In the genomic region with DNA sequence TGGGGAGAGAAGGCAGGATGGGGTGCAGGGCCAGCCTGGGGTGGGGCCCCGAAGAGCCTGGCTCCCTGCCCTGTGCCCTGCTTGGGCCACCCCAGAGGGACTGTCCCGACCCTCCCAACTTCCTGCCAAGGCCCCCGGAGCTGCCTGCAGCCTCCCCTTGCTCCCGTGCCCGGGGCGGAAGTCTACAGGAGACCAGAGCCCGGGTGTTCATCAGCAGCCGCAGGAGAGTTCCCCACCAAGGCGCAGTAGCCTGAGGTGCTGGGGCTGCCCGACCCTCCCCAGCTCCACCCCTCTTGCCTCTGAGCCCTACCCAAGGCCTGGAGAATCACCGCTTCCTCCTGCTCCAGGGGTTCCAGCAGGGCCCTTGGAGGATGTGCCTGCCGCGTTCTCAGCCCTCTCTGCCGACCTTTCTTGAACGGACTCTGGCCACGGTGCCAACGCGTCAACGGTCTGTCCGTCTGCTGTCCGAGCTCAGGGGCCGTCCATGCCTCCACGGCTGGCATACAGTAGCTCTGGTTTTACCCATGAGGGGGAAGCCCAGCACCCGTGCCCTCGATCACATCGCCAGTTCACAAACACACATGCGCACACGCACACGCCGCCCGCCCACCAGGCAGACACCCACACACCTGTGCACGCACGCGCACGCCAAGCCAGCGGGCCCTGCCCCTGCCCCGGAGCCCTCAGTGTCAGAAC, we compare ENCODE assay signal across 9 cellular contexts. TPM values are rescaled to one million over a fixed set of nuclear protein-coding genes. Genes with fewer than 3 reads are reported as not detected.
DNase-seq lines count a peak whose midpoint lies in the region; ATAC-seq and TF ChIP-seq lines count a peak whose summit lies in the region.
"Had no signal": no experiment of that assay in that cellular context is flagged by ENCODE, and none has a peak within 500 bp of the region (broad histone marks: within the 10 kb centered on the region; RNA-seq: fewer than 3 reads in every experiment).

No MANE protein-coding gene starts in this region.

- H3K27ac ChIP-seq in dorsolateral prefrontal cortex (peak overlapping the region in 54 of 59 donors; percentile 4 to 85 (median 63)), muscle layer of colon (ENCODE audit: low read depth, low read length) (peak overlapping the region; percentile 40), vagina (peak overlapping the region; percentile 83)
- no peak overlapping the region for H3K27ac ChIP-seq in CD4-positive, alpha-beta memory T cell (ENCODE audit: low read depth, low read length)

- peaks cover 42% of the 10 kb centered on the region for H3K4me1 ChIP-seq in muscle layer of colon (ENCODE audit: insufficient read depth, low read length)
- H3K4me1 ChIP-seq in vagina = peaks cover 99% of the 10 kb centered on the region
- H3K4me1 ChIP-seq in CD4-positive, alpha-beta memory T cell (ENCODE audit: insufficient read depth, low read length) = peaks cover 23% of the 10 kb centered on the region

- peaks cover 0 to 2% (median 0%) of the 10 kb centered on the region in 8 donors for H3K9me3 Mint-ChIP-seq in CD4-positive, alpha-beta memory T cell

- no peaks in the 10 kb centered on the region for H3K27me3 ChIP-seq in dorsolateral prefrontal cortex
- H3K27me3 ChIP-seq in muscle layer of colon (ENCODE audit: control insufficient read depth in 1 of 2, insufficient read depth in 2 of 2, low read length in 2 of 2) = no peaks in the 10 kb centered on the region
- no peaks in the 10 kb centered on the region for H3K27me3 ChIP-seq in vagina
- no peaks in the 10 kb centered on the region for H3K27me3 ChIP-seq in CD4-positive, alpha-beta memory T cell (ENCODE audit: insufficient read depth, low read length)
- H3K27me3 ChIP-seq: ascending aorta had no signal

- peak overlapping the region in 2 of 7 donors; percentile 12 to 21 for H3K27ac Mint-ChIP-seq in CD4-positive, alpha-beta memory T cell

- POLR2A ChIA-PET in CD4-positive, alpha-beta memory T cell (lab: Charles Lee; ENCODE audit: partially characterized antibody) = interaction anchor here (0.9 kb wide), 1 partner anchor 35 kb away, joined by 3 read pairs; no protein-coding TSS in a partner anchor

- no peak for ATAC-seq in GM21717 (IDR thresholded peaks at IDR 0.05; ENCODE audit: unreplicated experiment)
- no peak for ATAC-seq in HG03097 (IDR thresholded peaks at IDR 0.05; ENCODE audit: low FRiP score, unreplicated experiment)

- intact Hi-C loops in dorsolateral prefrontal cortex (cut with DNase I) = no loop called here
- intact Hi-C loops in vagina (cut with DNase I) = loop anchor here (5.0 kb wide), 2 partner anchors 36 to 39 kb away; partner anchors contain the start of genes CTBP1 and SPON2
- intact Hi-C loops in CD4-positive, alpha-beta memory T cell (cut with micrococcal nuclease) = no loop called here

- H3K36me3 ChIP-seq in muscle layer of colon (ENCODE audit: insufficient read depth, low read length) = peaks cover 11% of the 10 kb centered on the region
- peaks cover 0 to 12% of the 10 kb centered on the region in 2 donors for H3K36me3 ChIP-seq in vagina
- H3K36me3 ChIP-seq in CD4-positive, alpha-beta memory T cell (ENCODE audit: insufficient read depth, low read length) = peaks cover 17% of the 10 kb centered on the region

- no peaks in the 10 kb centered on the region for H3K9me3 ChIP-seq in muscle layer of colon (ENCODE audit: low read length)
- no peaks in the 10 kb centered on the region for H3K9me3 ChIP-seq in vagina
- no peaks in the 10 kb centered on the region for H3K9me3 ChIP-seq in CD4-positive, alpha-beta memory T cell (ENCODE audit: control insufficient read depth in 1 of 2, low read length in 2 of 2)
- H3K9me3 ChIP-seq: ascending aorta had no signal

- H3K4me3 Mint-ChIP-seq in CD4-positive, alpha-beta memory T cell = peak overlapping the region in 1 of 8 donors; percentile 25

- DNase-seq in stimulated activated CD4-positive, alpha-beta T cell treated with anti-CD3 and anti-CD28 coated beads, Interleukin-15, amount 100 ng/mL, for 24 hours = peak; percentile 24
- no peak for DNase-seq in stimulated activated CD4-positive, alpha-beta T cell treated with anti-CD3 and anti-CD28 coated beads, Interleukin-2, amount 100 ng/mL, for 48 hours
- DNase-seq in dorsolateral prefrontal cortex (peak in 2 of 10 donors; percentile 38 to 42), vagina (ENCODE audit: extremely low spot score in 2 of 2) (no peak)
- no peak for DNase-seq in CD4-positive, alpha-beta memory T cell

- CTCF ChIA-PET in CD4-positive, alpha-beta memory T cell (lab: Charles Lee; ENCODE audit: partially characterized antibody) = no interaction called here

- H3K4me3 ChIP-seq in dorsolateral prefrontal cortex (peak overlapping the region in 49 of 59 donors; percentile 4 to 49 (median 27)), muscle layer of colon (ENCODE audit: low read depth in 1 of 2, low read length in 2 of 2) (no peak overlapping the region), vagina (peak overlapping the region in 1 of 2 donors; percentile 27)
- no peak overlapping the region for H3K4me3 ChIP-seq in CD4-positive, alpha-beta memory T cell (ENCODE audit: low read length in 2 of 2)
- H3K4me3 ChIP-seq: ascending aorta had no signal

- peak in 1 of 56 donors; percentile 1 for TF ChIP-seq CTCF in dorsolateral prefrontal cortex (IDR thresholded peaks at IDR 0.05 in 54 of 56, conservative IDR thresholded peaks at IDR 0.05 in 2 of 56; ENCODE audit: low read depth in 1 of 56, partially characterized antibody in 56 of 56)
- TF ChIP-seq CTCF in vagina (IDR thresholded peaks at IDR 0.05) = no peak

- no peak overlapping the region for H3K9ac ChIP-seq in muscle layer of colon (ENCODE audit: low read length)

- peaks cover 10 to 27% (median 14%) of the 10 kb centered on the region in 4 donors for H3K4me1 Mint-ChIP-seq in CD4-positive, alpha-beta memory T cell

- H3K27me3 Mint-ChIP-seq in CD4-positive, alpha-beta memory T cell = no peaks in the 10 kb centered on the region

- no peak for TF ChIP-seq POLR2A in vagina (IDR thresholded peaks at IDR 0.05)

- H3K36me3 Mint-ChIP-seq in CD4-positive, alpha-beta memory T cell = peaks cover 7 to 10% of the 10 kb centered on the region in 2 donors

RNA-seq across cellular contexts. Expression of gene SPON2, which starts 36.0 kb away (rescaled TPM):
- total RNA-seq in dorsolateral prefrontal cortex (10 to 100 TPM in 84 of 120 experiments, 1 to 10 TPM in 36; 1.9 to 49.7 (median 13.0) TPM), vagina (72.2 TPM)
- total RNA-seq in CD4-positive, alpha-beta memory T cell = 1 to 10 TPM; 7.2 TPM
- 1 to 10 TPM; 5.4 to 8.4 TPM for polyA plus RNA-seq in CD4-positive, alpha-beta memory T cell

RNA-seq across cellular contexts. Expression of gene CTBP1, which starts 40.5 kb away (rescaled TPM):
- 100 to 1,000 TPM; 159 to 281 (median 217) TPM for total RNA-seq in dorsolateral prefrontal cortex
- 93.1 TPM for total RNA-seq in vagina
- total RNA-seq in CD4-positive, alpha-beta memory T cell = 100 to 1,000 TPM; 186 to 195 TPM
- polyA plus RNA-seq in CD4-positive, alpha-beta memory T cell = 10 to 100 TPM; 39.3 to 79.0 TPM

Comparison
In these comparisons a context has a peak if more than half of its experiments do, and no peak if none do; other contexts are left out.
1. H3K4me3 ChIP-seq: peak in dorsolateral prefrontal cortex (49 of 59); none in muscle layer of colon (0 of 2) and CD4-positive, alpha-beta memory T cell (0 of 2).